Comparison of ENCODE assay signal across 33 cellular contexts in genomic region chr15:39854161-39854560, GRCh38.
DNase-seq lines count a peak whose midpoint lies in the region; ATAC-seq and TF ChIP-seq lines count a peak whose summit lies in the region.
"Had no signal": no experiment of that assay in that cellular context is flagged by ENCODE, and none has a peak within 500 bp of the region (broad histone marks: within the 10 kb centered on the region; RNA-seq: fewer than 3 reads in every experiment).

No MANE protein-coding gene starts in this region.

- no peak overlapping the region for H3K4me2 ChIP-seq in PC-3 (ENCODE audit: low read length)
- H3K4me2 ChIP-seq: PC-9 had no signal

- H3K4me1 ChIP-seq in tibial artery (no peaks in the 10 kb centered on the region), colonic mucosa (no peaks in the 10 kb centered on the region), spleen (no peaks in the 10 kb centered on the region), PC-3 (ENCODE audit: insufficient read depth, low read length) (no peaks in the 10 kb centered on the region)

- H3K9me2 ChIP-seq in PC-3 (replicated peaks; ENCODE audit: low read length) = no peaks in the 10 kb centered on the region

- BruUV-seq in PC-3 (replicated peaks; lab: Mats Ljungman, UMichigan) = no TSS peak

- intact Hi-C loops in tibial artery (cut with DNase I; ENCODE audit: low total_unique reads) (no loop called here), colonic mucosa (cut with DNase I) (no loop called here), spleen (cut with DNase I; ENCODE audit: low total_unique reads) (no loop called here), PC-3 (cut with micrococcal nuclease) (no loop called here)

- H2AFZ ChIP-seq in PC-3 (ENCODE audit: low read length) = no peak overlapping the region
- H2AFZ ChIP-seq: PC-9 had no signal

- H3K79me2 ChIP-seq in PC-3 (ENCODE audit: low read length) = no peaks in the 10 kb centered on the region

- DNase-seq in EL (peak; percentile 57), LHCN-M2 (ENCODE audit: low read depth) (peak; percentile 41), dermis blood vessel endothelial cell (peak; percentile 57), kidney glomerular epithelial cell (lab: John Stamatoyannopoulos, UW) (peak; percentile 12), tibial artery (no peak), colonic mucosa (no peak), spleen (no peak), PC-3 (no peak)
- DNase-seq: activated CD4-positive, alpha-beta T cell treated with anti-CD3 and anti-CD28 coated beads, Interleukin-2, amount 10 ng/mL, durations not matched to agents 24 days and 14 days; activated naive CD4-positive, alpha-beta T cell treated with anti-CD3 and anti-CD28 coated beads for 36 hours; activated T-cell treated with anti-CD3 and anti-CD28 coated beads, Interleukin-2, amount 50 U/mL, for 24 hours; amniotic stem cell; C1 segment of cervical spinal cord; COR-L47; cortex of kidney; endodermal cell; NCI-H1092; NCI-H187 treated with DMSO at 0.1 percent for 48 hours; NCI-H2171 treated with DMSO at 0.1 percent for 48 hours; NCI-H524 treated with DMSO at 0.1 percent for 48 hours; NK-92 treated with Interleukin-12 subunit alpha and Interleukin-12 subunit beta, amount 100 ng/mL, for 24 hours; ovary; PC-9; right cardiac atrium; SIG-M5; stimulated activated CD4-positive, alpha-beta T cell treated with anti-CD3 and anti-CD28 coated beads, Interleukin-12 subunit alpha, Interleukin-12 subunit beta, amount 100 ng/mL, for 4 hours; stimulated activated CD4-positive, alpha-beta T cell treated with anti-CD3 and anti-CD28 coated beads, Interleukin-4, amount 100 ng/mL, for 24 hours; substantia nigra; upper lobe of left lung; WERI-Rb-1 had no signal

- no peak overlapping the region for H3K27ac ChIP-seq in tibial artery
- no peak overlapping the region for H3K27ac ChIP-seq in colonic mucosa
- no peak overlapping the region for H3K27ac ChIP-seq in spleen
- no peak overlapping the region for H3K27ac ChIP-seq in PC-3 (ENCODE audit: low read length)
- H3K27ac ChIP-seq: ovary, PC-9, upper lobe of left lung, WERI-Rb-1 had no signal

- no peaks in the 10 kb centered on the region for H3F3A ChIP-seq in PC-3 (ENCODE audit: low read length, unreplicated experiment)

- TF ChIP-seq CTCF in tibial artery (IDR thresholded peaks at IDR 0.05) (no peak), colonic mucosa (IDR thresholded peaks at IDR 0.05) (no peak), spleen (IDR thresholded peaks at IDR 0.05 in 8 of 11, conservative IDR thresholded peaks at IDR 0.05 in 3 of 11) (no peak), PC-3 (conservative IDR thresholded peaks at IDR 0.05; ENCODE audit: low read depth, low read length) (no peak)

- H3K9me3 ChIP-seq in tibial artery = no peaks in the 10 kb centered on the region
- no peaks in the 10 kb centered on the region for H3K9me3 ChIP-seq in colonic mucosa
- H3K9me3 ChIP-seq in spleen = no peaks in the 10 kb centered on the region
- H3K9me3 ChIP-seq in PC-3 (ENCODE audit: low read length) = no peaks in the 10 kb centered on the region
- H3K9me3 ChIP-seq: ovary, upper lobe of left lung had no signal

- H4K20me1 ChIP-seq in PC-3 (ENCODE audit: low read length) = no peaks in the 10 kb centered on the region

- ATAC-seq in PC-3 = no peak
- ATAC-seq: esophagus mucosa; right cardiac atrium; stimulated activated effector memory CD8-positive, alpha-beta T cell treated with anti-CD3 and anti-CD28 coated beads, Interleukin-12 subunit alpha, Interleukin-12 subunit beta, amount 100 ng/mL, for 72 hours had no signal

- POLR2A ChIA-PET in PC-3 (lab: Charles Lee; ENCODE audit: unreplicated experiment) = no interaction called here

- no peak overlapping the region for H3K9ac ChIP-seq in colonic mucosa (ENCODE audit: low read depth in 2 of 2, low read length in 2 of 2)
- H3K9ac ChIP-seq in PC-3 (ENCODE audit: low read length) = no peak overlapping the region

- TF ChIP-seq POLR2A in spleen (IDR thresholded peaks at IDR 0.05) = no peak

- H3K27me3 ChIP-seq in tibial artery (no peaks in the 10 kb centered on the region), colonic mucosa (no peaks in the 10 kb centered on the region), spleen (replicated peaks in 1 of 7) (no peaks in the 10 kb centered on the region), PC-3 (ENCODE audit: low read length) (no peaks in the 10 kb centered on the region)
- H3K27me3 ChIP-seq: ovary, upper lobe of left lung had no signal

- no peaks in the 10 kb centered on the region for H3K36me3 ChIP-seq in tibial artery
- no peaks in the 10 kb centered on the region for H3K36me3 ChIP-seq in colonic mucosa
- no peaks in the 10 kb centered on the region for H3K36me3 ChIP-seq in spleen
- no peaks in the 10 kb centered on the region for H3K36me3 ChIP-seq in PC-3 (ENCODE audit: low read depth, low read length)
- H3K36me3 ChIP-seq: ovary, upper lobe of left lung, WERI-Rb-1 had no signal

- CTCF ChIA-PET in PC-3 (lab: Charles Lee) = no interaction called here

- H3K4me3 ChIP-seq in tibial artery (no peak overlapping the region), colonic mucosa (no peak overlapping the region), spleen (no peak overlapping the region), PC-3 (ENCODE audit: low read length) (no peak overlapping the region)
- H3K4me3 ChIP-seq: lung, ovary, PC-9, upper lobe of left lung had no signal

Comparison
In these comparisons a context has a peak if more than half of its experiments do, and no peak if none do; other contexts are left out.
1. DNase-seq: peak in EL (single experiment), LHCN-M2 (single experiment), dermis blood vessel endothelial cell (single experiment) and kidney glomerular epithelial cell (single experiment); none in tibial artery (0 of 2), colonic mucosa (single experiment), spleen (single experiment) and PC-3 (single experiment).